27 cellular contexts compared by ENCODE assay signal in the genomic region with DNA sequence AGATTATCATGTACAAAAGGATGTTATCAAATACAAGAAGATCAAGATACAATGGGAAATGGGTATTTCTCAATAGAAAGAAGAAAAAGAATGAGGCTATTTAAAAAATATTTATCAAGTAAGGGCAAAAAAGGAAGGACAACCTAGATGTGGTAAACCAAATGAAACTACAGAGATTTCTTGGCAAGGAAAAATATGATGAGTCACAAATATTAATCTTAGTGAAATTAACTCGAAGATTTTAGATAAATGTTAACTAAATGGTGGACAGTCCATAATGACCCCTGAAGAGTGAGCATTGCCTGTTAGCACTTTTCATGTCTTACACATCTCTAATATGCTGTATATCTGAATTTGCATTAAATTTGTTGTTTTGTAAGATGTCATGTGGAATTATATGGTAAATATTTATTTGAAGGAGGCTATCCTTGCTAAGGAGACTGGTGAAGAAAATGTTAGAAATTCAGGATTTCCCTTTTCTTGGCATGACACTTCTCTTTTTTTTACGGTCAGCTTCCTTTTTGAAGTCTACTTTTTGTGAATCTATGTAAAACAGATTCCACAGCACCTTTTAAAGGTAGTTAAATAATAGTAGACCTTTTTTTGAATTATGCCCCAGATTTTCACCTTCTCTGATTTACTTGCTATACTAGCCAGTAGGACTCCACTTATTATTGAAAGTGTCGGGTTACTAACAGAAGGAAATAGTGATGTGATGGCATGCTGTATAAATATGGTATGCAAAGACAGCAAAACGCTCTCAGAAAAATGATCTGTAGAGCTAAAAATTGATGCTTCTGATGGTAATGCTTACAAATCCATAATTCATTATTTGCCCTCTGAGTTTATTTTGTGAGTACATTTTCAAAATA.
DNase-seq lines count a peak whose midpoint lies in the region; ATAC-seq, FAIRE-seq and TF ChIP-seq lines count a peak whose summit lies in the region.
"Had no signal": no experiment of that assay in that cellular context is flagged by ENCODE, and none has a peak within 500 bp of the region (broad histone marks: within the 10 kb centered on the region; RNA-seq: fewer than 3 reads in every experiment).

No MANE protein-coding gene starts in this region.

- peaks cover 5% of the 10 kb centered on the region; the same call in 1 of the 2 replicates for H4K20me1 ChIP-seq in OCI-LY3 (ENCODE audit: insufficient read depth, low read length)
- H4K20me1 ChIP-seq in K562 (replicated peaks; ENCODE audit: control insufficient read depth, insufficient read depth, low read length) = no peaks in the 10 kb centered on the region

- H3K4me2 ChIP-seq in OCI-LY3 (ENCODE audit: low read length) (peak overlapping the region; percentile 24), K562 (ENCODE audit: insufficient read depth, low read length) (no peak overlapping the region)
- H3K4me2 ChIP-seq: hepatocyte had no signal

- CTCF ChIA-PET in K562 (lab: Yijun Ruan, JAX; ENCODE audit: low intra/inter-chr PET ratio) = no interaction called here
- CTCF ChIA-PET in activated CD8-positive, alpha-beta memory T cell treated with anti-CD3 and anti-CD28 coated beads, Interleukin-2, amount 10 ng/mL, durations not matched to agents 7 days and 5 days (lab: Charles Lee) = no interaction called here

- no peak for ATAC-seq in K562
- no peak for ATAC-seq in stimulated activated effector memory CD8-positive, alpha-beta T cell treated with anti-CD3 and anti-CD28 coated beads, Interleukin-12 subunit alpha, Interleukin-12 subunit beta, amount 100 ng/mL, for 72 hours
- ATAC-seq in activated CD8-positive, alpha-beta memory T cell treated with anti-CD3 and anti-CD28 coated beads, Interleukin-2, amount 10 ng/mL, durations not matched to agents 7 days and 5 days = no peak
- ATAC-seq: activated T-helper 17 cell treated with anti-CD3 and anti-CD28 coated beads, Interleukin-2, amount 50 U/mL, for 72 hours; left colon; T-cell had no signal

- peaks cover 14% of the 10 kb centered on the region for H3K4me1 ChIP-seq in OCI-LY3 (ENCODE audit: low read length)
- H3K4me1 ChIP-seq in K562 (replicated peaks in 1 of 2; ENCODE audit: control insufficient read depth in 2 of 2, insufficient read depth in 2 of 2, low read length in 2 of 2) = no peaks in the 10 kb centered on the region
- H3K4me1 ChIP-seq: parathyroid adenoma, Peyer's patch had no signal

- H3K4me1 Mint-ChIP-seq in stimulated activated effector memory CD8-positive, alpha-beta T cell treated with anti-CD3 and anti-CD28 coated beads, Interleukin-12 subunit alpha, Interleukin-12 subunit beta, amount 100 ng/mL, for 72 hours = peaks cover 7% of the 10 kb centered on the region
- peaks cover 7% of the 10 kb centered on the region for H3K4me1 Mint-ChIP-seq in activated CD8-positive, alpha-beta memory T cell treated with anti-CD3 and anti-CD28 coated beads, Interleukin-2, amount 10 ng/mL, durations not matched to agents 7 days and 5 days

- H3K36me3 ChIP-seq in OCI-LY3 (replicated peaks; ENCODE audit: low read depth, low read length) (no peaks in the 10 kb centered on the region), K562 (ENCODE audit: control insufficient read depth, insufficient read depth, low read length) (peaks cover 60% of the 10 kb centered on the region)
- H3K36me3 ChIP-seq: Peyer's patch, right atrium auricular region had no signal

- peaks cover 75% of the 10 kb centered on the region for H3K36me3 Mint-ChIP-seq in stimulated activated effector memory CD8-positive, alpha-beta T cell treated with anti-CD3 and anti-CD28 coated beads, Interleukin-12 subunit alpha, Interleukin-12 subunit beta, amount 100 ng/mL, for 72 hours
- peaks cover 26% of the 10 kb centered on the region for H3K36me3 Mint-ChIP-seq in activated CD8-positive, alpha-beta memory T cell treated with anti-CD3 and anti-CD28 coated beads, Interleukin-2, amount 10 ng/mL, durations not matched to agents 7 days and 5 days

- in situ Hi-C loops in K562 (cut with MboI) = no loop called here

- no peaks in the 10 kb centered on the region for H3K9me1 ChIP-seq in K562 (ENCODE audit: control insufficient read depth, insufficient read depth, low read length)

- no peak overlapping the region for H3K4me3 Mint-ChIP-seq in stimulated activated effector memory CD8-positive, alpha-beta T cell treated with anti-CD3 and anti-CD28 coated beads, Interleukin-12 subunit alpha, Interleukin-12 subunit beta, amount 100 ng/mL, for 72 hours
- no peak overlapping the region for H3K4me3 Mint-ChIP-seq in activated CD8-positive, alpha-beta memory T cell treated with anti-CD3 and anti-CD28 coated beads, Interleukin-2, amount 10 ng/mL, durations not matched to agents 7 days and 5 days
- H3K4me3 Mint-ChIP-seq: activated naive CD4-positive, alpha-beta T cell treated with anti-CD3 and anti-CD28 coated beads, Interleukin-2, amount 50 U/mL, for 24 hours; activated T-helper 17 cell treated with anti-CD3 and anti-CD28 coated beads, Interleukin-2, amount 50 U/mL, for 72 hours; T-cell; type B pancreatic cell had no signal

- FAIRE-seq in K562 (lab: Jason Lieb, UNC) = no peak

- H3K9me3 ChIP-seq in OCI-LY3 (ENCODE audit: insufficient read depth, low read length) (no peaks in the 10 kb centered on the region), K562 (replicated peaks; ENCODE audit: control insufficient read depth, insufficient read depth, low read depth, low read length) (no peaks in the 10 kb centered on the region)
- H3K9me3 ChIP-seq: Peyer's patch, right atrium auricular region had no signal

- no peak for TF ChIP-seq POLR2A in K562 (conservative IDR thresholded peaks at IDR 0.05)

- H3K9ac ChIP-seq in OCI-LY3 (ENCODE audit: low read length) (no peak overlapping the region), K562 (ENCODE audit: insufficient read depth in 1 of 2, low read depth in 2 of 2, low read length in 2 of 2) (no peak overlapping the region)
- H3K9ac ChIP-seq: parathyroid adenoma had no signal

- H3K4me3 ChIP-seq in OCI-LY3 (ENCODE audit: low read length) (no peak overlapping the region), K562 (no peak overlapping the region)
- H3K4me3 ChIP-seq: hepatocyte, Peyer's patch, right atrium auricular region had no signal

- WGBS in K562 (ENCODE audit: insufficient coverage, low coverage, missing lambda C conversion rate) = 90% methylated on average over 4 of the region's 4 CpGs

- H3K79me2 ChIP-seq in OCI-LY3 (ENCODE audit: low read length) = no peaks in the 10 kb centered on the region
- no peaks in the 10 kb centered on the region for H3K79me2 ChIP-seq in K562 (ENCODE audit: control insufficient read depth, insufficient read depth, low read length)
- H3K79me2 ChIP-seq: parathyroid adenoma had no signal

- DNase-seq in EH (ENCODE audit: low read depth) (peak; percentile 21), K562 (ENCODE audit: extremely low read depth in 1 of 4, low spot score in 3 of 4) (no peak), iris pigment epithelial cell (ENCODE audit: low read depth) (peak; percentile 67)
- no peak for DNase-seq in stimulated activated effector memory CD8-positive, alpha-beta T cell treated with anti-CD3 and anti-CD28 coated beads, Interleukin-12 subunit alpha, Interleukin-12 subunit beta, amount 100 ng/mL, for 72 hours (ENCODE audit: low spot score in 2 of 2)
- no peak for DNase-seq in stimulated activated CD4-positive, alpha-beta T cell treated with anti-CD3 and anti-CD28 coated beads, Interleukin-4, amount 100 ng/mL, for 1 hour
- no peak for DNase-seq in activated CD8-positive, alpha-beta memory T cell treated with anti-CD3 and anti-CD28 coated beads, Interleukin-2, amount 10 ng/mL, durations not matched to agents 7 days and 5 days
- DNase-seq: activated CD4-positive, CD25-positive, alpha-beta regulatory T cell; cerebellar nuclear complex; DND-41; foreskin melanocyte; left colon; NCI-H1105; NCI-H187 treated with DMSO at 0.1 percent for 48 hours; NCI-H524 treated with DMSO at 0.1 percent for 48 hours; NK-92 treated with Interleukin-12 subunit alpha and Interleukin-12 subunit beta, amount 100 ng/mL, for 24 hours; Peyer's patch; SIG-M5; T-cell had no signal

- POLR2A ChIA-PET in K562 (lab: Yijun Ruan, JAX) = no interaction called here

- no peak for TF ChIP-seq EP300 in K562 (IDR thresholded peaks at IDR 0.05; ENCODE audit: low read length)

- no peaks in the 10 kb centered on the region for H3K27me3 Mint-ChIP-seq in activated CD8-positive, alpha-beta memory T cell treated with anti-CD3 and anti-CD28 coated beads, Interleukin-2, amount 10 ng/mL, durations not matched to agents 7 days and 5 days
- H3K27me3 Mint-ChIP-seq: activated naive CD4-positive, alpha-beta T cell treated with anti-CD3 and anti-CD28 coated beads, Interleukin-2, amount 50 U/mL, for 24 hours; activated T-helper 17 cell treated with anti-CD3 and anti-CD28 coated beads, Interleukin-2, amount 50 U/mL, for 72 hours; T-cell; type B pancreatic cell had no signal

- no peak overlapping the region for H3K27ac Mint-ChIP-seq in stimulated activated effector memory CD8-positive, alpha-beta T cell treated with anti-CD3 and anti-CD28 coated beads, Interleukin-12 subunit alpha, Interleukin-12 subunit beta, amount 100 ng/mL, for 72 hours
- H3K27ac Mint-ChIP-seq in activated CD8-positive, alpha-beta memory T cell treated with anti-CD3 and anti-CD28 coated beads, Interleukin-2, amount 10 ng/mL, durations not matched to agents 7 days and 5 days = no peak overlapping the region
- H3K27ac Mint-ChIP-seq: activated naive CD4-positive, alpha-beta T cell treated with anti-CD3 and anti-CD28 coated beads, Interleukin-2, amount 50 U/mL, for 24 hours; activated T-helper 17 cell treated with anti-CD3 and anti-CD28 coated beads, Interleukin-2, amount 50 U/mL, for 72 hours; T-cell; type B pancreatic cell had no signal

- no peaks in the 10 kb centered on the region for H3K9me3 Mint-ChIP-seq in stimulated activated effector memory CD8-positive, alpha-beta T cell treated with anti-CD3 and anti-CD28 coated beads, Interleukin-12 subunit alpha, Interleukin-12 subunit beta, amount 100 ng/mL, for 72 hours
- H3K9me3 Mint-ChIP-seq in activated CD8-positive, alpha-beta memory T cell treated with anti-CD3 and anti-CD28 coated beads, Interleukin-2, amount 10 ng/mL, durations not matched to agents 7 days and 5 days (ENCODE audit: low read depth) = no peaks in the 10 kb centered on the region
- H3K9me3 Mint-ChIP-seq: activated naive CD4-positive, alpha-beta T cell treated with anti-CD3 and anti-CD28 coated beads, Interleukin-2, amount 50 U/mL, for 24 hours; activated T-helper 17 cell treated with anti-CD3 and anti-CD28 coated beads, Interleukin-2, amount 50 U/mL, for 72 hours; T-cell; type B pancreatic cell had no signal

- no peak overlapping the region for H2AFZ ChIP-seq in OCI-LY3 (ENCODE audit: low read depth, low read length)
- H2AFZ ChIP-seq in K562 (ENCODE audit: low read depth, low read length) = no peak overlapping the region
- H2AFZ ChIP-seq: hepatocyte, parathyroid adenoma had no signal

- TF ChIP-seq CTCF in OCI-LY3 (IDR thresholded peaks at IDR 0.05; ENCODE audit: low read depth, low read length) = no peak
- no peak for TF ChIP-seq CTCF in K562 (IDR thresholded peaks at IDR 0.05 in 2 of 3, conservative IDR thresholded peaks at IDR 0.05 in 1 of 3; ENCODE audit: insufficient read depth in 2 of 3, low read depth in 1 of 3, low read length in 3 of 3)

- BruUV-seq in K562 (replicated peaks; lab: Mats Ljungman, UMichigan) = no TSS peak

- H3K27me3 ChIP-seq in OCI-LY3 (ENCODE audit: low read depth, low read length) (no peaks in the 10 kb centered on the region), K562 (ENCODE audit: control insufficient read depth in 2 of 2, insufficient read depth in 2 of 2, low read length in 2 of 2) (no peaks in the 10 kb centered on the region)
- H3K27me3 ChIP-seq: hepatocyte, Peyer's patch, right atrium auricular region had no signal

- TF ChIP-seq RAD21 in K562 (CRISPR knock-in tag; conservative IDR thresholded peaks at IDR 0.05 in 1 of 2, IDR thresholded peaks at IDR 0.05 in 1 of 2) = no peak

- intact Hi-C loops in K562 (cut with micrococcal nuclease) = no loop called here

- H3K27ac ChIP-seq in OCI-LY3 (ENCODE audit: low read length) (no peak overlapping the region), K562 (ENCODE audit: extremely low read depth, low read depth, low read length) (no peak overlapping the region)
- H3K27ac ChIP-seq: epithelial cell of prostate, hepatocyte, HL-60, parathyroid adenoma, Peyer's patch, right atrium auricular region had no signal

Comparison
In these comparisons a context has a peak if more than half of its experiments do, and no peak if none do; other contexts are left out.
1. DNase-seq: peak in EH (single experiment) and iris pigment epithelial cell (single experiment); none in K562 (0 of 4), stimulated activated effector memory CD8-positive, alpha-beta T cell treated with anti-CD3 and anti-CD28 coated beads, Interleukin-12 subunit alpha, Interleukin-12 subunit beta, amount 100 ng/mL, for 72 hours (0 of 2), stimulated activated CD4-positive, alpha-beta T cell treated with anti-CD3 and anti-CD28 coated beads, Interleukin-4, amount 100 ng/mL, for 1 hour (single experiment) and activated CD8-positive, alpha-beta memory T cell treated with anti-CD3 and anti-CD28 coated beads, Interleukin-2, amount 10 ng/mL, durations not matched to agents 7 days and 5 days (single experiment).